In genomic region chr12:69987453-69988102, GRCh38 we compare ENCODE assay signal across 9 cellular contexts.
DNase-seq lines count a peak whose midpoint lies in the region; ATAC-seq, FAIRE-seq and TF ChIP-seq lines count a peak whose summit lies in the region.
"Had no signal": no experiment of that assay in that cellular context is flagged by ENCODE, and none has a peak within 500 bp of the region (broad histone marks: within the 10 kb centered on the region; RNA-seq: fewer than 3 reads in every experiment).

No MANE protein-coding gene starts in this region.

- no peak overlapping the region for H3K18ac ChIP-seq in H9 (ENCODE audit: insufficient read length, low read depth, low read length)

- H3K9me3 ChIP-seq in kidney (ENCODE audit: control insufficient read depth in 1 of 2, low read length in 2 of 2) (no peaks in the 10 kb centered on the region), tibial nerve (no peaks in the 10 kb centered on the region), H9 (ENCODE audit: control insufficient read depth, low read depth, low read length) (no peaks in the 10 kb centered on the region)

- DNase-seq in HuH-7 (ENCODE audit: low spot score) (peak; percentile 13), brain microvascular endothelial cell (peak; percentile 93), kidney (no peak), tibial nerve (ENCODE audit: low spot score in 2 of 2) (peak in 1 of 2 donors; percentile 55), T-helper 1 cell (no peak), DMS 273 treated with DMSO at 0.1 percent for 48 hours (lab: John Stamatoyannopoulos, UW) (no peak), H9 (no peak)

- H3K79me2 ChIP-seq in H9 (ENCODE audit: insufficient read depth, low read length), result no peaks in the 10 kb centered on the region

- H3K27me3 Mint-ChIP-seq in H9 (ENCODE audit: low read depth), result no peaks in the 10 kb centered on the region

- no peak overlapping the region for H4K91ac ChIP-seq in H9 (ENCODE audit: insufficient read length, low read depth, low read length)

- TF ChIP-seq POLR2A in tibial nerve (IDR thresholded peaks at IDR 0.05), result no peak

- H3K27ac ChIP-seq in brain microvascular endothelial cell (peak overlapping the region; percentile 80), kidney (ENCODE audit: low read depth in 2 of 2, low read length in 2 of 2) (no peak overlapping the region), tibial nerve (peak overlapping the region in 3 of 4 donors; percentile 52 to 68 (median 62)), H9 (ENCODE audit: insufficient read length, low read depth, low read length) (no peak overlapping the region)

- no peak overlapping the region for H3T11ph ChIP-seq in H9 (ENCODE audit: low read length)

- TF ChIP-seq CTCF in brain microvascular endothelial cell (IDR thresholded peaks at IDR 0.05; ENCODE audit: low read depth, low read length, missing control alignments) (no peak), kidney (IDR thresholded peaks at IDR 0.05; ENCODE audit: borderline replicate concordance, extremely low read depth, insufficient read depth) (no peak), tibial nerve (IDR thresholded peaks at IDR 0.05) (no peak), H9 (conservative IDR thresholded peaks at IDR 0.05) (no peak)

- peak in 1 of 2 donors; percentile 54 for TF ChIP-seq EP300 in tibial nerve (IDR thresholded peaks at IDR 0.05)

- H3K4me3 Mint-ChIP-seq in H9, result no peak overlapping the region
- H3K4me3 Mint-ChIP-seq: natural killer cell treated with Interleukin-12 subunit alpha and Interleukin-12 subunit beta and Interleukin-15 and Interleukin-18, amount 100 ng/mL, for 72 hours had no signal

- H2BK20ac ChIP-seq in H9 (ENCODE audit: low read depth, low read length, poor library complexity, severe bottlenecking), result no peak overlapping the region

- no peak overlapping the region for H2BK12ac ChIP-seq in H9 (ENCODE audit: insufficient read length, low read depth, low read length)

- H2AFZ ChIP-seq in H9 (ENCODE audit: low read length), result no peak overlapping the region

- no peaks in the 10 kb centered on the region for H3K4me1 Mint-ChIP-seq in H9

- H4K20me1 ChIP-seq in H9 (ENCODE audit: control insufficient read depth, insufficient read depth, insufficient read length), result no peaks in the 10 kb centered on the region

- no peak overlapping the region for H3K27ac Mint-ChIP-seq in H9
- H3K27ac Mint-ChIP-seq: natural killer cell treated with Interleukin-12 subunit alpha and Interleukin-12 subunit beta and Interleukin-15 and Interleukin-18, amount 100 ng/mL, for 72 hours had no signal

- no peaks in the 10 kb centered on the region for H3K9me3 Mint-ChIP-seq in H9
- H3K9me3 Mint-ChIP-seq: natural killer cell treated with Interleukin-12 subunit alpha and Interleukin-12 subunit beta and Interleukin-15 and Interleukin-18, amount 100 ng/mL, for 72 hours had no signal

- no peak overlapping the region for H2BK5ac ChIP-seq in H9 (ENCODE audit: insufficient read length, low read length)

- H3K4me2 ChIP-seq in H9 (ENCODE audit: insufficient read depth, insufficient read length, low read length), result no peak overlapping the region

- no peak overlapping the region for H3K14ac ChIP-seq in H9 (ENCODE audit: insufficient read depth, low read length)

- H2BK120ac ChIP-seq in H9 (ENCODE audit: low read depth, low read length, poor library complexity, severe bottlenecking), result no peak overlapping the region

- no peak overlapping the region for H4K8ac ChIP-seq in H9 (replicated peaks; ENCODE audit: insufficient read length, low read depth, low read length)

- no peak overlapping the region for H3K4ac ChIP-seq in H9 (ENCODE audit: low read depth, low read length)

- H4K5ac ChIP-seq in H9 (ENCODE audit: insufficient read length, low read depth, low read length), result no peak overlapping the region

- 0 to 12% methylated on average over 2 of the region's 2 CpGs for WGBS in tibial nerve, 2 donors
- WGBS in H9 (ENCODE audit: extremely low coverage, insufficient read length, low lambda C conversion rate), result no CpG with 5 or more reads among the region's 2 CpGs

- ATAC-seq in HG03139 (IDR thresholded peaks at IDR 0.05; ENCODE audit: unreplicated experiment), result no peak
- ATAC-seq: natural killer cell treated with Interleukin-12 subunit alpha and Interleukin-12 subunit beta and Interleukin-15 and Interleukin-18, amount 100 ng/mL, for 72 hours had no signal

- H3K23ac ChIP-seq in H9 (ENCODE audit: insufficient read length, low read depth, low read length), result no peak overlapping the region

- in situ Hi-C loops in brain microvascular endothelial cell (cut with HindIII; ENCODE audit: low pct_ligation_motif_present, low sequenced_read_pairs), result no loop called here

- H3K9ac ChIP-seq in kidney (ENCODE audit: low read length in 2 of 2), result no peak overlapping the region
- H3K9ac ChIP-seq in H9 (ENCODE audit: extremely low read depth, insufficient read length, low read length), result no peak overlapping the region

- no peaks in the 10 kb centered on the region for H3K27me3 ChIP-seq in brain microvascular endothelial cell (replicated peaks)
- H3K27me3 ChIP-seq in tibial nerve, result no peaks in the 10 kb centered on the region
- no peaks in the 10 kb centered on the region for H3K27me3 ChIP-seq in H9 (ENCODE audit: insufficient read depth, low read length)

- no peaks in the 10 kb centered on the region for H3K79me1 ChIP-seq in H9 (ENCODE audit: insufficient read depth, low read depth, low read length, poor library complexity, severe bottlenecking)

- H3K4me1 ChIP-seq in kidney (ENCODE audit: control insufficient read depth in 1 of 2, insufficient read depth in 1 of 2, low read depth in 1 of 2, low read length in 2 of 2) (peaks cover 0 to 4% of the 10 kb centered on the region in 2 donors), tibial nerve (peaks cover 0 to 27% (median 5%) of the 10 kb centered on the region in 4 donors), H9 (ENCODE audit: insufficient read depth, low read length) (no peaks in the 10 kb centered on the region)

- no peaks in the 10 kb centered on the region for H3K36me3 ChIP-seq in brain microvascular endothelial cell (replicated peaks)
- no peaks in the 10 kb centered on the region for H3K36me3 ChIP-seq in kidney (ENCODE audit: control insufficient read depth in 1 of 2, insufficient read depth in 2 of 2, low read length in 2 of 2)
- no peaks in the 10 kb centered on the region for H3K36me3 ChIP-seq in tibial nerve

- no peak overlapping the region for H3K4me3 ChIP-seq in brain microvascular endothelial cell (ENCODE audit: low read depth, low read length)
- H3K4me3 ChIP-seq in kidney (ENCODE audit: low read length in 2 of 2), result no peak overlapping the region
- peak overlapping the region in 1 of 4 donors; percentile 13 for H3K4me3 ChIP-seq in tibial nerve

- H2AK5ac ChIP-seq in H9 (ENCODE audit: insufficient read length, low read length), result no peak overlapping the region

- H3K23me2 ChIP-seq in H9 (ENCODE audit: insufficient read length, low read depth, low read length, poor library complexity, severe bottlenecking), result no peaks in the 10 kb centered on the region

- H2BK15ac ChIP-seq in H9 (ENCODE audit: low read depth, low read length), result no peak overlapping the region

- intact Hi-C loops in kidney (cut with DNase I), result no loop called here

- peak; percentile 66 for FAIRE-seq in kidney (lab: Jason Lieb, UNC)

- H3K56ac ChIP-seq in H9 (ENCODE audit: insufficient read length, low read depth, low read length), result no peak overlapping the region

- no peaks in the 10 kb centered on the region for H3K36me3 Mint-ChIP-seq in H9 (ENCODE audit: insufficient read depth in 1 of 3, low read depth in 3 of 3)
- H3K36me3 Mint-ChIP-seq: natural killer cell treated with Interleukin-12 subunit alpha and Interleukin-12 subunit beta and Interleukin-15 and Interleukin-18, amount 100 ng/mL, for 72 hours had no signal

Comparison
In these comparisons a context has a peak if more than half of its experiments do, and no peak if none do; other contexts are left out.
1. DNase-seq: peak in HuH-7 (single experiment) and brain microvascular endothelial cell (single experiment); none in kidney (single experiment), T-helper 1 cell (0 of 5), DMS 273 treated with DMSO at 0.1 percent for 48 hours (single experiment) and H9 (single experiment).
2. H3K27ac ChIP-seq: peak in brain microvascular endothelial cell (single experiment) and tibial nerve (3 of 4); none in kidney (0 of 2) and H9 (single experiment).